ENCODE assay signal across 22 cellular contexts in the genomic region with DNA sequence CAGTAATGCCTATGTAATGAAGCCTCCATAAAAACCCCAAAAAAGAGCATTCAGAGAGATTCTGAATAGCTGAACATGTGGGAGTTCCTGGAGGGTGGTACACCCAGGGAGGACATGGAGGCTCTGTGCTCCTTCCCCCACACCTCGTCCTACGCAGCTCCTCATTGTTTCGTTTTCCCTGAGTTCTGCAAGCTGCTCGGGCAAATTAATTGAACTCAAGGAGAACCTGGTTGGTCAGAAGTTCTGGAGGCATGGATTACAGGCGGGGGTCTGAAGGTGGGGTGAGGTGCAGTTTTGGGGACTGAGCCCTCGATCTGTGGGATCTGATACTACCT.
"Had no signal": no experiment of that assay in that cellular context is flagged by ENCODE, and none has a peak within 500 bp of the region (broad histone marks: within the 10 kb centered on the region; RNA-seq: fewer than 3 reads in every experiment).

No MANE protein-coding gene starts in this region.

- H3K9me3 Mint-ChIP-seq: activated CD8-positive, alpha-beta T cell treated with anti-CD3 and anti-CD28 coated beads for 36 hours; brain; dendritic cell treated with granulocyte-macrophage colony-stimulating factor and Interleukin-4, amounts not matched to agents 40 ng/mL and 50 ng/mL, for 4 days; memory B cell; naive thymus-derived CD8-positive, alpha-beta T cell had no signal

- H3K4me1 ChIP-seq: heart left ventricle, right atrium auricular region, suprapubic skin had no signal

- H3K36me3 ChIP-seq: neutrophil had no signal

- ATAC-seq: activated CD8-positive, alpha-beta T cell treated with anti-CD3 and anti-CD28 coated beads for 36 hours; heart left ventricle; left lobe of liver; naive thymus-derived CD8-positive, alpha-beta T cell had no signal

- H3K4me3 Mint-ChIP-seq: activated CD8-positive, alpha-beta T cell treated with anti-CD3 and anti-CD28 coated beads for 36 hours; activated naive CD8-positive, alpha-beta T cell; brain; dendritic cell treated with granulocyte-macrophage colony-stimulating factor and Interleukin-4, amounts not matched to agents 40 ng/mL and 50 ng/mL, for 4 days; memory B cell; naive thymus-derived CD8-positive, alpha-beta T cell had no signal

- H3K27ac Mint-ChIP-seq: activated CD8-positive, alpha-beta T cell treated with anti-CD3 and anti-CD28 coated beads for 36 hours; activated naive CD8-positive, alpha-beta T cell; brain; dendritic cell treated with granulocyte-macrophage colony-stimulating factor and Interleukin-4, amounts not matched to agents 40 ng/mL and 50 ng/mL, for 4 days; memory B cell had no signal

- H3K27me3 ChIP-seq: heart left ventricle, neutrophil, right atrium auricular region, suprapubic skin had no signal

- H3K9me3 ChIP-seq: heart left ventricle, neutrophil, right atrium auricular region, suprapubic skin had no signal

- H3K4me3 ChIP-seq: heart left ventricle, right atrium auricular region, skin epidermis, suprapubic skin had no signal

- H3K27me3 Mint-ChIP-seq: activated CD8-positive, alpha-beta T cell treated with anti-CD3 and anti-CD28 coated beads for 36 hours; activated naive CD8-positive, alpha-beta T cell; brain; dendritic cell treated with granulocyte-macrophage colony-stimulating factor and Interleukin-4, amounts not matched to agents 40 ng/mL and 50 ng/mL, for 4 days; memory B cell; naive thymus-derived CD8-positive, alpha-beta T cell had no signal

- H3K27ac ChIP-seq: heart left ventricle, neutrophil, right atrium auricular region, suprapubic skin had no signal

- H3K4me1 Mint-ChIP-seq: brain, memory B cell had no signal

- DNase-seq: activated CD4-positive, alpha-beta T cell treated with anti-CD3 and anti-CD28 coated beads for 4 hours; activated CD8-positive, alpha-beta memory T cell treated with anti-CD3 and anti-CD28 coated beads, Interleukin-2, amount 50 U/mL, for 4 hours; activated CD8-positive, alpha-beta T cell treated with anti-CD3 and anti-CD28 coated beads for 36 hours; activated gamma-delta T cell; activated T-cell treated with anti-CD3 and anti-CD28 coated beads, Interleukin-2, amount 50 U/mL, for 48 hours; amniotic stem cell; effector memory CD4-positive, alpha-beta T cell; heart left ventricle; naive thymus-derived CD8-positive, alpha-beta T cell; stimulated activated CD4-positive, alpha-beta T cell treated with anti-CD3 and anti-CD28 coated beads, Interleukin-4, amount 100 ng/mL, for 4 hours; stimulated activated CD8-positive, alpha-beta memory T cell treated with anti-CD3 and anti-CD28 coated beads, Interleukin-4, amount 100 ng/mL, for 48 hours; stimulated activated naive CD4-positive, alpha-beta T cell treated with Interleukin-2 at 50 U/mL for 16 hours; T-helper 2 cell had no signal
